ENCODE assay signal across 23 cellular contexts in the genomic region with DNA sequence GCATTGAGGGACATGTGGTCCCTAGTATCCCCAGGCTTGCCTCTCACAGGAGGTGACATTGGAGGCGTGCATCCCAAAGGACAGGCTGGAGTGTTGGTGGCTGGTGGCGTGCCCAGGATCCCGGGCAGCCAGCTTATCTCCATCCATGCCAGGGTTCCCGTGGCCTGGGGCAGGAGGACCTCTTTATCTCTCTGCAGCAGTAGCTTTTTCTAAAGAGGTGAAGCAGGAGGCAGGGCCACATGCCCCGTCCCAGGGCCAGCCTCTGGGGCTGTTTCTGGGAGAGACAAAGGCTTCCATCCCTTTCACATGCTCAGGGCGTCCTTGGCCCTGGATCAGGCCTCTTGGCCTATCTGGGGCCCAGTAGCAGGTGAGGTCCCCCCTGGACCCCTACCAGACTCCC. TPM values are rescaled to one million over a fixed set of nuclear protein-coding genes. Genes with fewer than 3 reads are reported as not detected.
"Had no signal": no experiment of that assay in that cellular context is flagged by ENCODE, and none has a peak within 500 bp of the region (broad histone marks: within the 10 kb centered on the region; RNA-seq: fewer than 3 reads in every experiment).

No MANE protein-coding gene starts in this region.

- H3K9me3 Mint-ChIP-seq: activated CD4-positive, alpha-beta memory T cell treated with anti-CD3 and anti-CD28 coated beads for 36 hours; activated naive CD4-positive, alpha-beta T cell treated with anti-CD3 and anti-CD28 coated beads, Interleukin-2, amount 10 ng/mL, durations not matched to agents 7 days and 5 days; activated T-helper 17 cell treated with anti-CD3 and anti-CD28 coated beads, Interleukin-2, amount 50 U/mL, for 72 hours; endodermal cell; mesothelial cell of epicardium; natural killer cell treated with Interleukin-12 subunit alpha and Interleukin-12 subunit beta and Interleukin-15 and Interleukin-18, amount 100 ng/mL, for 72 hours; stimulated activated naive CD8-positive, alpha-beta T cell treated with anti-CD3 and anti-CD28 coated beads, Interleukin-15, Interleukin-2, amounts not matched to agents 100 ng/mL and 50 ng/mL, for 24 hours; T-helper 1 cell treated with Interleukin-12 subunit alpha and Interleukin-12 subunit beta and Interleukin-4 antibody, amounts not matched to agents 30 μg/mL and 1 μg/mL, for 36 hours had no signal

- H3K36me3 Mint-ChIP-seq: mesothelial cell of epicardium had no signal

- H3K27ac Mint-ChIP-seq: activated CD4-positive, alpha-beta memory T cell treated with anti-CD3 and anti-CD28 coated beads for 36 hours; activated naive CD4-positive, alpha-beta T cell treated with anti-CD3 and anti-CD28 coated beads, Interleukin-2, amount 10 ng/mL, durations not matched to agents 7 days and 5 days; endodermal cell; mesothelial cell of epicardium; natural killer cell treated with Interleukin-12 subunit alpha and Interleukin-12 subunit beta and Interleukin-15 and Interleukin-18, amount 100 ng/mL, for 72 hours; stimulated activated naive CD8-positive, alpha-beta T cell treated with anti-CD3 and anti-CD28 coated beads, Interleukin-15, Interleukin-2, amounts not matched to agents 100 ng/mL and 50 ng/mL, for 24 hours; T-helper 1 cell treated with Interleukin-12 subunit alpha and Interleukin-12 subunit beta and Interleukin-4 antibody, amounts not matched to agents 30 μg/mL and 1 μg/mL, for 36 hours had no signal

- H3K27ac ChIP-seq: epithelial cell of prostate, parathyroid adenoma, transverse colon, uterus, VCaP had no signal

- ATAC-seq: activated T-helper 17 cell treated with anti-CD3 and anti-CD28 coated beads, Interleukin-2, amount 50 U/mL, for 72 hours; left colon had no signal

- H3K4me3 ChIP-seq: dorsolateral prefrontal cortex, lung, transverse colon, uterus had no signal

- H2AFZ ChIP-seq: parathyroid adenoma had no signal

- H3K9ac ChIP-seq: parathyroid adenoma had no signal

- H3K4me3 Mint-ChIP-seq: activated CD4-positive, alpha-beta memory T cell treated with anti-CD3 and anti-CD28 coated beads for 36 hours; activated naive CD4-positive, alpha-beta T cell treated with anti-CD3 and anti-CD28 coated beads, Interleukin-2, amount 10 ng/mL, durations not matched to agents 7 days and 5 days; activated T-helper 17 cell treated with anti-CD3 and anti-CD28 coated beads, Interleukin-2, amount 50 U/mL, for 72 hours; endodermal cell; mesothelial cell of epicardium; natural killer cell treated with Interleukin-12 subunit alpha and Interleukin-12 subunit beta and Interleukin-15 and Interleukin-18, amount 100 ng/mL, for 72 hours; stimulated activated naive CD8-positive, alpha-beta T cell treated with anti-CD3 and anti-CD28 coated beads, Interleukin-15, Interleukin-2, amounts not matched to agents 100 ng/mL and 50 ng/mL, for 24 hours; T-helper 1 cell treated with Interleukin-12 subunit alpha and Interleukin-12 subunit beta and Interleukin-4 antibody, amounts not matched to agents 30 μg/mL and 1 μg/mL, for 36 hours had no signal

- H3K36me3 ChIP-seq: transverse colon, uterus had no signal

- DNase-seq: activated CD4-positive, alpha-beta memory T cell treated with anti-CD3 and anti-CD28 coated beads for 36 hours; activated naive CD4-positive, alpha-beta T cell treated with anti-CD3 and anti-CD28 coated beads, Interleukin-2, amount 10 ng/mL, durations not matched to agents 7 days and 5 days; activated T-cell treated with anti-CD3 and anti-CD28 coated beads, Interleukin-2, amount 50 U/mL, for 1 hour; endodermal cell; foreskin fibroblast; hippocampal formation; left colon; stimulated activated CD4-positive, alpha-beta T cell treated with anti-CD3 and anti-CD28 coated beads, Interleukin-12 subunit alpha, Interleukin-12 subunit beta, amount 100 ng/mL, for 4 hours; stimulated activated CD4-positive, alpha-beta T cell treated with anti-CD3 and anti-CD28 coated beads, Interleukin-1b, Interleukin-23, amount 100 ng/mL, for 48 hours; transverse colon; uterus had no signal

- H3K9me3 ChIP-seq: transverse colon, uterus had no signal

- H3K27me3 ChIP-seq: transverse colon, uterus had no signal

- H3K4me1 ChIP-seq: parathyroid adenoma, transverse colon had no signal

- H3K27me3 Mint-ChIP-seq: activated CD4-positive, alpha-beta memory T cell treated with anti-CD3 and anti-CD28 coated beads for 36 hours; activated naive CD4-positive, alpha-beta T cell treated with anti-CD3 and anti-CD28 coated beads, Interleukin-2, amount 10 ng/mL, durations not matched to agents 7 days and 5 days; activated T-helper 17 cell treated with anti-CD3 and anti-CD28 coated beads, Interleukin-2, amount 50 U/mL, for 72 hours; natural killer cell treated with Interleukin-12 subunit alpha and Interleukin-12 subunit beta and Interleukin-15 and Interleukin-18, amount 100 ng/mL, for 72 hours; stimulated activated naive CD8-positive, alpha-beta T cell treated with anti-CD3 and anti-CD28 coated beads, Interleukin-15, Interleukin-2, amounts not matched to agents 100 ng/mL and 50 ng/mL, for 24 hours had no signal

RNA-seq across cellular contexts. Expression of a gene that starts 19.7 kb away (rescaled TPM):
- total RNA-seq: bronchial epithelial cell, glomerular endothelial cell had no signal
